ENCODE assay signal across 17 cellular contexts in the genomic region with DNA sequence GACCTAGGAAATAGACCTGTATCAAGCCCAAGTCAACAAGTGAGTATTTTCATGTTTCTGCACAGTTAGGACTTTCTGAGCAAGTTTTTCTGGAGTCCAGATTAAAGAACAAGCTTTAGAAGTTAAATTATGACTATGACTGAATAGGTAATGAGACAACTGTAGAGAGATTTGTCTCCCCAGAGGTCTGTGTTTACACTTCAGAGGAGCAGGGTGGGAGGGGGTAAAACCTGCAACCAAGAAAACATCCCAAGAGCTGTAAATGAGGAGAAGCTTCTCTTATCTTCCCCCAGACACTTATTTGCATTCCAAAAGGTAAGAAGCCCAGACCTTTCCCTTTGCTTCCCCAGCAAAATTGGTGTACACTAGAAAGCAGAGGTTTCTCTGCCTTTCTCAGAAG. TPM values are rescaled to one million over a fixed set of nuclear protein-coding genes. Genes with fewer than 3 reads are reported as not detected.
A peak's percentile ranks its signal among the peaks of the same experiment; 100 is the strongest.
DNase-seq lines count a peak whose midpoint lies in the region; ATAC-seq and TF ChIP-seq lines count a peak whose summit lies in the region.
"Had no signal": no experiment of that assay in that cellular context is flagged by ENCODE, and none has a peak within 500 bp of the region (broad histone marks: within the 10 kb centered on the region; RNA-seq: fewer than 3 reads in every experiment).

No MANE protein-coding gene starts in this region.

- H3K36me3 Mint-ChIP-seq in endodermal cell (ENCODE audit: low read depth): no peaks in the 10 kb centered on the region
- H3K36me3 Mint-ChIP-seq in nephron (ENCODE audit: low read depth): no peaks in the 10 kb centered on the region

- peaks cover 46% of the 10 kb centered on the region for H3K4me1 Mint-ChIP-seq in endodermal cell
- H3K4me1 Mint-ChIP-seq in nephron: peaks cover 25% of the 10 kb centered on the region

- H3K27ac ChIP-seq in endodermal cell (ENCODE audit: low read depth, low read length) (no peak overlapping the region), esophagus squamous epithelium (no peak overlapping the region)
- H3K27ac ChIP-seq: A549, C4-2B had no signal

- no peaks in the 10 kb centered on the region for H3K9me3 ChIP-seq in endodermal cell (ENCODE audit: control insufficient read depth, low read length)
- H3K9me3 ChIP-seq in esophagus squamous epithelium: no peaks in the 10 kb centered on the region
- H3K9me3 ChIP-seq: A549, SK-N-SH had no signal

- H3K4me1 ChIP-seq in endodermal cell (ENCODE audit: control insufficient read depth, insufficient read depth, low read length): peaks cover 21% of the 10 kb centered on the region
- H3K4me1 ChIP-seq in esophagus squamous epithelium: no peaks in the 10 kb centered on the region
- H3K4me1 ChIP-seq: A549 had no signal

- H3K9ac ChIP-seq in endodermal cell (ENCODE audit: extremely low read depth, low read length, poor library complexity, severe bottlenecking): no peak overlapping the region
- H3K9ac ChIP-seq: SK-N-SH had no signal

- ATAC-seq in GM21529 (IDR thresholded peaks at IDR 0.05; ENCODE audit: unreplicated experiment) (peak; percentile 70), HG03432 (IDR thresholded peaks at IDR 0.05; ENCODE audit: unreplicated experiment) (peak; percentile 47), HG03025 (IDR thresholded peaks at IDR 0.05; ENCODE audit: low FRiP score, unreplicated experiment) (no peak)
- ATAC-seq: A549, Panc1, Right ventricle myocardium inferior had no signal

- no peak for TF ChIP-seq POLR2A in esophagus squamous epithelium (IDR thresholded peaks at IDR 0.05)

- H3K27ac Mint-ChIP-seq in endodermal cell: peak overlapping the region; percentile 49
- peak overlapping the region; percentile 73 to 84 (median 83) for H3K27ac Mint-ChIP-seq in nephron
- H3K27ac Mint-ChIP-seq: HFFc6 had no signal

- no peak for TF ChIP-seq CTCF in endodermal cell (conservative IDR thresholded peaks at IDR 0.05)
- TF ChIP-seq CTCF in nephron (IDR thresholded peaks at IDR 0.05; ENCODE audit: unreplicated experiment in 3 of 3): no peak
- no peak for TF ChIP-seq CTCF in esophagus squamous epithelium (IDR thresholded peaks at IDR 0.05)

- DNase-seq in endodermal cell (no peak), esophagus squamous epithelium (lab: John Stamatoyannopoulos, UW) (no peak), superior temporal gyrus (ENCODE audit: extremely low spot score) (no peak), DMS153 treated with DMSO at 0.1 percent for 48 hours (lab: John Stamatoyannopoulos, UW; ENCODE audit: unreplicated experiment) (no peak)
- DNase-seq: HFFc6, NCI-H1436, NCI-H2081, NCI-H345, SK-N-SH had no signal

- H3K4me3 Mint-ChIP-seq in endodermal cell (peak overlapping the region; percentile 20), nephron (no peak overlapping the region)
- H3K4me3 Mint-ChIP-seq: HFFc6 had no signal

- H3K36me3 ChIP-seq in endodermal cell (ENCODE audit: control insufficient read depth, insufficient read depth, low read length): no peaks in the 10 kb centered on the region
- no peaks in the 10 kb centered on the region for H3K36me3 ChIP-seq in esophagus squamous epithelium

- intact Hi-C loops in esophagus squamous epithelium (cut with DNase I): no loop called here

- H3K9me3 Mint-ChIP-seq in endodermal cell (peaks cover 21% of the 10 kb centered on the region), nephron (no peaks in the 10 kb centered on the region)
- H3K9me3 Mint-ChIP-seq: HFFc6 had no signal

- H3K27me3 ChIP-seq in endodermal cell (ENCODE audit: control insufficient read depth, insufficient read depth, low read length, poor library complexity, severe bottlenecking): no peaks in the 10 kb centered on the region
- H3K27me3 ChIP-seq in esophagus squamous epithelium: no peaks in the 10 kb centered on the region

- H3K4me3 ChIP-seq in endodermal cell (ENCODE audit: low read length) (peak overlapping the region; percentile 6), esophagus squamous epithelium (no peak overlapping the region)
- H3K4me3 ChIP-seq: A549 had no signal

- no peaks in the 10 kb centered on the region for H3K27me3 Mint-ChIP-seq in endodermal cell (ENCODE audit: insufficient read depth)
- no peaks in the 10 kb centered on the region for H3K27me3 Mint-ChIP-seq in nephron (ENCODE audit: low read depth)

RNA-seq across cellular contexts. Expression of a gene that starts 22.1 kb away (rescaled TPM):
- 10 to 100 TPM; 28.0 to 37.4 TPM for total RNA-seq in endodermal cell
- 14.7 TPM for polyA plus RNA-seq in endodermal cell (2013, experiment 1 of 2)
- polyA plus RNA-seq in endodermal cell (2013, experiment 2 of 2): 17.8 TPM
- 1 to 10 TPM; 2.3 to 8.4 (median 5.2) TPM for total RNA-seq in esophagus squamous epithelium
